ENCODE assay signal across 20 cellular contexts in genomic region chr1:246454655-246455054, GRCh38. TPM values are rescaled to one million over a fixed set of nuclear protein-coding genes. Genes with fewer than 3 reads are reported as not detected.
DNase-seq lines count a peak whose midpoint lies in the region; ATAC-seq, FAIRE-seq and TF ChIP-seq lines count a peak whose summit lies in the region.
"Had no signal": no experiment of that assay in that cellular context is flagged by ENCODE, and none has a peak within 500 bp of the region (broad histone marks: within the 10 kb centered on the region; RNA-seq: fewer than 3 reads in every experiment).

No MANE protein-coding gene starts in this region.

- H4K20me1 ChIP-seq in astrocyte (ENCODE audit: insufficient read depth, low read length) = peaks cover 6% of the 10 kb centered on the region

- H3K9me3 ChIP-seq in astrocyte (ENCODE audit: insufficient read depth, low read depth, low read length) = no peaks in the 10 kb centered on the region
- H3K9me3 ChIP-seq: MG63 had no signal

- H3K9ac ChIP-seq in astrocyte (ENCODE audit: low read length) = no peak overlapping the region
- H3K9ac ChIP-seq: BLaER1 treated with 17β-estradiol and CSF1 and Interleukin-3, amounts not matched to agents 10 nM and 100 nM; KMS-11 had no signal

- H3K4me3 ChIP-seq in astrocyte (ENCODE audit: insufficient read depth, low read depth, low read length) = no peak overlapping the region
- H3K4me3 ChIP-seq: BLaER1 treated with 17β-estradiol and CSF1 and Interleukin-3, amounts not matched to agents 10 nM and 100 nM; MG63; SK-N-MC had no signal

- no peaks in the 10 kb centered on the region for H3K9me3 Mint-ChIP-seq in astrocyte (ENCODE audit: unreplicated experiment)
- H3K9me3 Mint-ChIP-seq: CD8-positive, alpha-beta T cell had no signal

- ATAC-seq in left ventricle myocardium superior (peak; percentile 51), left cardiac atrium (no peak)
- ATAC-seq: CD8-positive, alpha-beta T cell; Right ventricle myocardium inferior had no signal

- H3K36me3 Mint-ChIP-seq in astrocyte (ENCODE audit: low read depth, unreplicated experiment) = peaks cover 2% of the 10 kb centered on the region

- H3K79me2 ChIP-seq in astrocyte (ENCODE audit: insufficient read depth, low read length) = no peaks in the 10 kb centered on the region

- no peaks in the 10 kb centered on the region for H3K27me3 ChIP-seq in astrocyte (ENCODE audit: insufficient read depth, low read length)
- H3K27me3 ChIP-seq: BLaER1 treated with 17β-estradiol and CSF1 and Interleukin-3, amounts not matched to agents 10 nM and 100 nM; MG63 had no signal

- DNase-seq in left ventricle myocardium superior (no peak), left cardiac atrium (no peak), astrocyte (ENCODE audit: low read depth) (no peak), midbrain (lab: John Stamatoyannopoulos, UW) (peak; percentile 4), NCI-H2029 (lab: John Stamatoyannopoulos, UW) (no peak), NCI-H1930 (lab: John Stamatoyannopoulos, UW) (no peak)
- DNase-seq in activated CD4-positive, alpha-beta T cell treated with anti-CD3 and anti-CD28 coated beads, Interleukin-2, amount 50 U/mL, for 1 hour = no peak
- DNase-seq in activated effector memory CD4-positive, alpha-beta T cell treated with Interleukin-2 at 50 U/mL for 16 hours = no peak
- DNase-seq: Calu3; CD8-positive, alpha-beta T cell; DMS53; H7; MG63; NCI-H1048; NCI-H1436 had no signal

- no peak overlapping the region for H2AFZ ChIP-seq in astrocyte (ENCODE audit: low read depth, low read length)

- H3K4me3 Mint-ChIP-seq in astrocyte (ENCODE audit: unreplicated experiment) = no peak overlapping the region
- H3K4me3 Mint-ChIP-seq: CD8-positive, alpha-beta T cell had no signal

- H3K36me3 ChIP-seq in astrocyte (ENCODE audit: insufficient read depth, low read length) = no peaks in the 10 kb centered on the region
- H3K36me3 ChIP-seq: MG63 had no signal

- no peak for TF ChIP-seq CTCF in astrocyte (IDR thresholded peaks at IDR 0.05; ENCODE audit: insufficient read depth, low read depth, low read length)

- intact Hi-C loops in left ventricle myocardium superior (cut with micrococcal nuclease) (no loop called here), left cardiac atrium (cut with DNase I) (loop anchor here in 1 of 2 donors (10.0 kb wide), 1 partner anchor 1300 kb away; the partner anchor contains the start of gene KIF26B)

- no peak overlapping the region for H3K4me2 ChIP-seq in astrocyte (ENCODE audit: low read length)
- H3K4me2 ChIP-seq: BLaER1 treated with 17β-estradiol and CSF1 and Interleukin-3, amounts not matched to agents 10 nM and 100 nM; KMS-11 had no signal

- H3K4me1 ChIP-seq in astrocyte (ENCODE audit: insufficient read depth, low read length) = no peaks in the 10 kb centered on the region

- peak; percentile 49 for FAIRE-seq in astrocyte (lab: Jason Lieb, UNC)
- FAIRE-seq: RCC 7860 had no signal

- H3K27ac Mint-ChIP-seq in astrocyte (ENCODE audit: unreplicated experiment) = no peak overlapping the region
- H3K27ac Mint-ChIP-seq: CD8-positive, alpha-beta T cell had no signal

- no peak overlapping the region for H3K27ac ChIP-seq in astrocyte (ENCODE audit: low read depth, low read length)
- H3K27ac ChIP-seq: KMS-11, SK-N-MC had no signal

- H3K4me1 Mint-ChIP-seq in astrocyte (ENCODE audit: low read depth, unreplicated experiment) = peaks cover 5% of the 10 kb centered on the region

- peaks cover 2% of the 10 kb centered on the region for H3K27me3 Mint-ChIP-seq in astrocyte (ENCODE audit: low read depth, unreplicated experiment)

RNA-seq across cellular contexts. Expression of gene SMYD3, which starts 52.4 kb away (rescaled TPM):
- 8.2 TPM for total RNA-seq in left ventricle myocardium superior
- total RNA-seq in left cardiac atrium = 10 to 100 TPM in 1 of 2 donors, 1 to 10 TPM in 1; 6.5 to 11.9 TPM
- total RNA-seq in astrocyte = 73.3 and 80.8 TPM in 2 replicates
